ENCODE assay signal across 20 cellular contexts in the genomic region with DNA sequence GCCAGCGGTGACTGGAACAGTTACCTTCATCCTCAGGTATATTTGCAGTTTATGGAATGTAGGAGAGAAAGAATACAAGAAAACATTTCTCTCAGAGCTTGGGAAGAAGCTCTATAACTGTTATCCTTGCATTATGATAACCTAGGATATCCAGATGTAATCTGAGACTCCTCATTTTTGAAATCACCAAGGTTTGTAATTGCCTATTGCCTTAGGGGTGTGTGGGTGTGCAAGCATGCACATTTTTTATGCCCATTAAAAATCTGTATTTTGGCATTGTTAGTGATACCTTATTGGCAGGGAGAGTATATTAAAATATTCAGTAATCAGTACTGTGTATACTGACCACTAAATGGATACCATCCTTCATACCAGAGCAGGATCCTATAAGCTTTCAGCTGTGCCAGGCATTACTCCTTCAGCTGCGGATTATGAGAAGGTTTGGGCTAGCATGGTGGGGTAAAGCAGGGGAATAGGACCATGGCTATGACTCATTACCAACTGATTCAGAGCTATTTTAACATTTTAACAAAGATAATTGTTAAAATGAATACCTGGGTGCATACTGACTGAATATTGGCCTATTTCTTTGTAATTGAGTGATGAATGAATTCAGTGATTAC. TPM values are rescaled to one million over a fixed set of nuclear protein-coding genes. Genes with fewer than 3 reads are reported as not detected.
DNase-seq lines count a peak whose midpoint lies in the region; TF ChIP-seq lines count a peak whose summit lies in the region.
"Had no signal": no experiment of that assay in that cellular context is flagged by ENCODE, and none has a peak within 500 bp of the region (broad histone marks: within the 10 kb centered on the region; RNA-seq: fewer than 3 reads in every experiment).

No MANE protein-coding gene starts in this region.

- peaks cover 20% of the 10 kb centered on the region for H3K36me3 Mint-ChIP-seq in mesothelial cell of epicardium

- H3K9me3 ChIP-seq in GM23248 (ENCODE audit: low read depth) (no peaks in the 10 kb centered on the region), mammary epithelial cell (replicated peaks; ENCODE audit: insufficient read depth, low read length) (no peaks in the 10 kb centered on the region)

- H3K27ac ChIP-seq in GM23248, result peak overlapping the region; percentile 6; the same call in 1 of the 2 replicates
- H3K27ac ChIP-seq in mammary epithelial cell (ENCODE audit: insufficient read depth, low read depth, low read length), result peak overlapping the region; percentile 80
- H3K27ac ChIP-seq: KMS-11, psoas muscle had no signal

- peaks cover 56% of the 10 kb centered on the region for H3K4me1 Mint-ChIP-seq in mesothelial cell of epicardium

- intact Hi-C loops in mammary epithelial cell (cut with micrococcal nuclease), result loop anchor here (1.0 to 5.0 kb wide), 2 partner anchors 9 to 105 kb away; a partner anchor contains a TSS

- H3K27me3 ChIP-seq in GM23248 (replicated peaks; ENCODE audit: insufficient read depth) (no peaks in the 10 kb centered on the region), mammary epithelial cell (ENCODE audit: insufficient read depth, low read length) (no peaks in the 10 kb centered on the region)
- H3K27me3 ChIP-seq: cardiac muscle cell had no signal

- H2AFZ ChIP-seq in GM23248 (no peak overlapping the region), mammary epithelial cell (ENCODE audit: low read depth, low read length) (no peak overlapping the region)

- no peaks in the 10 kb centered on the region for H3K9me2 ChIP-seq in GM23248 (ENCODE audit: insufficient read depth)

- H3K79me2 ChIP-seq in GM23248 (ENCODE audit: insufficient read depth), result peaks cover 100% of the 10 kb centered on the region
- peaks cover 98% of the 10 kb centered on the region for H3K79me2 ChIP-seq in mammary epithelial cell (ENCODE audit: insufficient read depth, low read length)

- dilution Hi-C loops in mammary epithelial cell (cut with HindIII; ENCODE audit: low sequenced_read_pairs), result no loop called here

- CTCF ChIA-PET in mammary epithelial cell (lab: Charles Lee; ENCODE audit: low non-redundant PET), result no interaction called here

- no peak overlapping the region for H3K4me3 Mint-ChIP-seq in mesothelial cell of epicardium
- H3K4me3 Mint-ChIP-seq: activated CD8-positive, alpha-beta T cell treated with anti-CD3 and anti-CD28 coated beads, Interleukin-2, amount 10 ng/mL, durations not matched to agents 7 days and 5 days; nephron had no signal

- peaks cover 35% of the 10 kb centered on the region for H4K20me1 ChIP-seq in GM23248 (ENCODE audit: insufficient read depth)
- H4K20me1 ChIP-seq in mammary epithelial cell (ENCODE audit: insufficient read depth, low read length), result no peaks in the 10 kb centered on the region

- DNase-seq in GM23248, result peak; percentile 40
- DNase-seq in NCI-H226, result peak; percentile 35
- DNase-seq in mammary epithelial cell, result peak; percentile 46
- no peak for DNase-seq in mesothelial cell of epicardium (ENCODE audit: low spot score in 2 of 2, unreplicated experiment in 2 of 2)
- DNase-seq in KG1 (lab: John Stamatoyannopoulos, UW), result no peak
- DNase-seq in NCI-H128 (lab: John Stamatoyannopoulos, UW; ENCODE audit: unreplicated experiment), result no peak
- DNase-seq in anterior cingulate cortex (lab: John Stamatoyannopoulos, UW), result no peak
- DNase-seq in stimulated activated CD4-positive, alpha-beta T cell treated with anti-CD3 and anti-CD28 coated beads, Interleukin-12 subunit alpha, Interleukin-12 subunit beta, amount 100 ng/mL, for 4 hours, result no peak
- DNase-seq: activated CD8-positive, alpha-beta T cell treated with anti-CD3 and anti-CD28 coated beads, Interleukin-2, amount 10 ng/mL, durations not matched to agents 7 days and 5 days; activated effector memory CD4-positive, alpha-beta T cell treated with anti-CD3 and anti-CD28 coated beads, Interleukin-2, amount 50 U/mL, for 16 hours; Calu3; effector CD8-positive, alpha-beta T cell; foreskin melanocyte; GF-D8; NCI-H187 treated with DMSO at 0.1 percent for 48 hours; NCI-H510A; psoas muscle had no signal

- H3K4me2 ChIP-seq in GM23248 (ENCODE audit: unreplicated experiment) (peak overlapping the region; percentile 19), mammary epithelial cell (ENCODE audit: insufficient read depth, low read depth, low read length) (peak overlapping the region; percentile 96)
- H3K4me2 ChIP-seq: KMS-11 had no signal

- no peak overlapping the region for H3K9ac ChIP-seq in GM23248
- no peak overlapping the region for H3K9ac ChIP-seq in mammary epithelial cell (ENCODE audit: insufficient read depth, low read length)
- H3K9ac ChIP-seq: KMS-11 had no signal

- no peaks in the 10 kb centered on the region for H3K27me3 Mint-ChIP-seq in mesothelial cell of epicardium (ENCODE audit: low read depth)

- H3K4me1 ChIP-seq in GM23248 (ENCODE audit: insufficient read depth) (peaks cover 45% of the 10 kb centered on the region), mammary epithelial cell (ENCODE audit: insufficient read depth, low read length) (peaks cover 45% of the 10 kb centered on the region)

- H3K9me3 Mint-ChIP-seq in mesothelial cell of epicardium, result peaks cover 6% of the 10 kb centered on the region

- WGBS in GM23248 (ENCODE audit: low coverage in 1 of 2, low lambda C conversion rate in 2 of 2, missing lambda C conversion rate in 2 of 2), 2 experiments, result 94 to 96% methylated on average over 2 of the region's 2 CpGs
- WGBS in mammary epithelial cell (ENCODE audit: low coverage, missing lambda C conversion rate), result 9% methylated on average over 2 of the region's 2 CpGs

- H3K27ac Mint-ChIP-seq in mesothelial cell of epicardium, result peak overlapping the region; percentile 84
- H3K27ac Mint-ChIP-seq: activated CD8-positive, alpha-beta T cell treated with anti-CD3 and anti-CD28 coated beads, Interleukin-2, amount 10 ng/mL, durations not matched to agents 7 days and 5 days had no signal

- in situ Hi-C loops in GM23248 (cut with MboI), result no loop called here
- in situ Hi-C loops in mammary epithelial cell (cut with MboI; ENCODE audit: low sequenced_read_pairs in 2 of 2), result loop anchor here (25.0 kb wide), 2 partner anchors 270 to 1070 kb away; a partner anchor contains a TSS

- no TSS peak for BruUV-seq in mammary epithelial cell (replicated peaks; lab: Mats Ljungman, UMichigan)

- 0 out of 2 replicates have a peak, but pooled peaks cover 14% of the 10 kb centered on the region for H3K36me3 ChIP-seq in GM23248 (ENCODE audit: low read depth)
- H3K36me3 ChIP-seq in mammary epithelial cell (ENCODE audit: insufficient read depth, low read length), result peaks cover 8% of the 10 kb centered on the region
- H3K36me3 ChIP-seq: cardiac muscle cell had no signal

- peaks cover 37% of the 10 kb centered on the region for H3F3A ChIP-seq in GM23248 (ENCODE audit: insufficient read depth)

- no peak for TF ChIP-seq CTCF in mammary epithelial cell (conservative IDR thresholded peaks at IDR 0.05 in 1 of 2, IDR thresholded peaks at IDR 0.05 in 1 of 2; ENCODE audit: extremely low read depth in 1 of 2, insufficient read depth in 1 of 2, low read depth in 1 of 2, low read length in 2 of 2)
- TF ChIP-seq CTCF in mesothelial cell of epicardium (IDR thresholded peaks at IDR 0.05; ENCODE audit: unreplicated experiment), result no peak

- H3K4me3 ChIP-seq in GM23248 (no peak overlapping the region), mammary epithelial cell (replicated peaks in 1 of 3; ENCODE audit: insufficient read depth in 1 of 3, low read depth in 2 of 3, low read length in 3 of 3) (peak overlapping the region in 1 of 3 experiments; percentile 31)
- H3K4me3 ChIP-seq: cardiac muscle cell, psoas muscle had no signal

RNA-seq across cellular contexts. Expression of a gene that starts 8.4 kb away (rescaled TPM):
- 25.0 and 26.6 TPM in 2 replicates for total RNA-seq in GM23248 (2014; rRNA removed; shearing (Covaris generic))
- 20.3 and 20.6 TPM in 2 replicates for polyA plus RNA-seq in GM23248 (2016; fragmentation: Nextera tagmentation; extraction: Ambion mirVana)
- total RNA-seq in mammary epithelial cell, result 10 to 100 TPM; 22.0 to 34.7 TPM
- 44.8 TPM for polyA plus RNA-seq in mammary epithelial cell
- polyA minus RNA-seq in mammary epithelial cell, result 63.1 TPM
- total RNA-seq in mesothelial cell of epicardium, result 50.7 to 53.6 TPM (median 52.7 TPM) in 3 replicates

Comparison
In these comparisons a context has a peak if more than half of its experiments do, and no peak if none do; other contexts are left out.
1. DNase-seq: peak in GM23248 (single experiment), NCI-H226 (single experiment) and mammary epithelial cell (single experiment); none in mesothelial cell of epicardium (0 of 2), KG1 (single experiment), NCI-H128 (single experiment), anterior cingulate cortex (0 of 58) and stimulated activated CD4-positive, alpha-beta T cell treated with anti-CD3 and anti-CD28 coated beads, Interleukin-12 subunit alpha, Interleukin-12 subunit beta, amount 100 ng/mL, for 4 hours (single experiment).